8 cellular contexts compared by ENCODE assay signal in genomic region chr16:67226804-67227566, GRCh38. TPM values are rescaled to one million over a fixed set of nuclear protein-coding genes. Genes with fewer than 3 reads are reported as not detected.
DNase-seq lines count a peak whose midpoint lies in the region; ATAC-seq, FAIRE-seq and TF ChIP-seq lines count a peak whose summit lies in the region.

Gene TMEM208, plus strand, starts transcription at chr16:67227130. Its CDS starts 89 bp downstream, at chr16:67227219.

- peak within 1 kb of the TSS; percentile 39 to 59 (median 52) for H3K27ac ChIP-seq in pancreas
- peak within 1 kb of the TSS; percentile 79 to 87 for H3K27ac ChIP-seq in tibial artery

- H3K9me3 ChIP-seq in pancreas (no peaks in the 10 kb centered on the region), tibial artery (no peaks in the 10 kb centered on the region)

- TF ChIP-seq CTCF in GM12864 (IDR thresholded peaks at IDR 0.05; ENCODE audit: low read depth, low read length, missing control alignments) (peak; percentile 8), pancreas (IDR thresholded peaks at IDR 0.05) (peak in 1 of 4 donors; percentile 11), tibial artery (IDR thresholded peaks at IDR 0.05) (peak in 1 of 2 experiments; percentile 25)

- H3K4me3 ChIP-seq in GM12864 (ENCODE audit: low read depth, low read length) (peak within 1 kb of the TSS; percentile 89), pancreas (peak within 1 kb of the TSS; percentile 85 to 97 (median 91)), tibial artery (peak within 1 kb of the TSS; percentile 81 to 83)

- peaks cover 0 to 26% (median 19%) of the 10 kb centered on the region in 3 donors for H3K36me3 ChIP-seq in pancreas
- H3K36me3 ChIP-seq in tibial artery = peaks cover 21 to 40% (median 38%) of the 10 kb centered on the region in 3 donors

- intact Hi-C loops in Right ventricle myocardium superior (cut with DNase I) = no loop called here
- intact Hi-C loops in pancreas (cut with DNase I) = no loop called here
- intact Hi-C loops in tibial artery (cut with DNase I; ENCODE audit: low total_unique reads) = no loop called here

- H3K4me1 ChIP-seq in pancreas (peaks cover 0 to 9% (median 6%) of the 10 kb centered on the region in 3 donors), tibial artery (peaks cover 0 to 26% (median 16%) of the 10 kb centered on the region in 4 donors)

- ATAC-seq in HG02678 (IDR thresholded peaks at IDR 0.05; ENCODE audit: unreplicated experiment) (peak; percentile 96), Right ventricle myocardium superior (ENCODE audit: poor library complexity) (peak; percentile 98), pancreas (peak; percentile 95 to 99 (median 96))

- 1% methylated on average over 46 of the region's 46 CpGs for WGBS in pancreas, 2 donors

- no peaks in the 10 kb centered on the region for H3K27me3 ChIP-seq in pancreas
- no peaks in the 10 kb centered on the region for H3K27me3 ChIP-seq in tibial artery

- peak; percentile 97 for DNase-seq in GM12864 (ENCODE audit: low read depth)
- peak; percentile 95 to 98 (median 95) for DNase-seq in NCI-H1417 (lab: John Stamatoyannopoulos, UW)
- DNase-seq in SW 1271 (lab: John Stamatoyannopoulos, UW) = peak; percentile 93 to 96
- DNase-seq in activated naive CD8-positive, alpha-beta T cell treated with anti-CD3 and anti-CD28 coated beads, Interleukin-2, amount 50 U/mL, for 16 hours (ENCODE audit: low read depth, low spot score) = peak; percentile 93
- DNase-seq in Right ventricle myocardium superior = peak; percentile 98
- DNase-seq in pancreas = peak; percentile 96 to 98 (median 97)
- DNase-seq in tibial artery = peak; percentile 98

- FAIRE-seq in pancreas (lab: Jason Lieb, UNC) = peak; percentile 59

RNA-seq across cellular contexts. Expression of gene TMEM208, which starts in this region (rescaled TPM):
- 11.0 TPM for total RNA-seq in Right ventricle myocardium superior
- 10 to 100 TPM; 19.2 to 31.2 (median 26.0) TPM for total RNA-seq in pancreas
- 10 to 100 TPM; 83.4 to 96.6 TPM for polyA plus RNA-seq in pancreas

Comparison
In these comparisons a context has a peak if more than half of its experiments do, and no peak if none do; other contexts are left out.
1. Peak in every context shown above with its lines: DNase-seq, ATAC-seq, H3K4me3 ChIP-seq and H3K27ac ChIP-seq.